Comparison of ENCODE assay signal across 16 cellular contexts in genomic region chr6:37490466-37491015, GRCh38. TPM values are rescaled to one million over a fixed set of nuclear protein-coding genes. Genes with fewer than 3 reads are reported as not detected.
DNase-seq lines count a peak whose midpoint lies in the region; ATAC-seq, FAIRE-seq and TF ChIP-seq lines count a peak whose summit lies in the region.
"Had no signal": no experiment of that assay in that cellular context is flagged by ENCODE, and none has a peak within 500 bp of the region (broad histone marks: within the 10 kb centered on the region; RNA-seq: fewer than 3 reads in every experiment).

No MANE protein-coding gene starts in this region.

- TF ChIP-seq CTCF in GM12878 (IDR thresholded peaks at IDR 0.05 in 2 of 3, conservative IDR thresholded peaks at IDR 0.05 in 1 of 3; ENCODE audit: control insufficient read depth in 2 of 3, extremely low read depth in 1 of 3, insufficient read depth in 1 of 3, low read depth in 3 of 3, low read length in 3 of 3) (no peak), OCI-LY7 (conservative IDR thresholded peaks at IDR 0.05; ENCODE audit: low read length) (no peak)

- H3K36me3 Mint-ChIP-seq in activated CD4-positive, alpha-beta T cell treated with anti-CD3 and anti-CD28 coated beads, Interleukin-2, amount 10 ng/mL, durations not matched to agents 24 days and 14 days (ENCODE audit: low read depth): peaks cover 18% of the 10 kb centered on the region

- no peak overlapping the region for H3K4ac ChIP-seq in neuronal stem cell (ENCODE audit: low read length)

- H3K4me2 ChIP-seq in GM12878 (ENCODE audit: control insufficient read depth, insufficient read depth) (peak overlapping the region; percentile 41), neuronal stem cell (ENCODE audit: insufficient read depth, low read length, poor library complexity, severe bottlenecking) (no peak overlapping the region), OCI-LY7 (ENCODE audit: low read length) (no peak overlapping the region)

- peaks cover 43% of the 10 kb centered on the region for H3K4me1 Mint-ChIP-seq in activated CD4-positive, alpha-beta T cell treated with anti-CD3 and anti-CD28 coated beads, Interleukin-2, amount 10 ng/mL, durations not matched to agents 24 days and 14 days

- peak overlapping the region; percentile 69 for H3K27ac ChIP-seq in GM12878 (ENCODE audit: control insufficient read depth, insufficient read depth)
- no peak overlapping the region for H3K27ac ChIP-seq in neuronal stem cell (replicated peaks; ENCODE audit: low read length)
- H3K27ac ChIP-seq in OCI-LY7 (ENCODE audit: low read depth, low read length, poor library complexity, severe bottlenecking): no peak overlapping the region
- H3K27ac ChIP-seq: breast epithelium, left lung, tibial nerve had no signal

- no peak overlapping the region for H3K23ac ChIP-seq in neuronal stem cell (ENCODE audit: low read depth, low read length, poor library complexity)

- no peaks in the 10 kb centered on the region for H3K9me2 ChIP-seq in OCI-LY7 (ENCODE audit: insufficient read depth, low read length)

- H3K27me3 ChIP-seq in GM12878 (replicated peaks in 1 of 2; ENCODE audit: control insufficient read depth in 2 of 2, insufficient read depth in 2 of 2, low read length in 1 of 2) (no peaks in the 10 kb centered on the region), neuronal stem cell (ENCODE audit: control insufficient read depth in 3 of 3, insufficient read depth in 3 of 3, low read depth in 1 of 3, low read length in 3 of 3) (no peaks in the 10 kb centered on the region)
- H3K27me3 ChIP-seq: breast epithelium, left lung, tibial nerve had no signal

- no peak overlapping the region for H3K4me3 Mint-ChIP-seq in activated CD4-positive, alpha-beta T cell treated with anti-CD3 and anti-CD28 coated beads, Interleukin-2, amount 10 ng/mL, durations not matched to agents 24 days and 14 days

- intact Hi-C loops in activated CD4-positive, alpha-beta T cell treated with anti-CD3 and anti-CD28 coated beads, Interleukin-2, amount 10 ng/mL, durations not matched to agents 24 days and 14 days (cut with micrococcal nuclease): no loop called here
- intact Hi-C loops in GM12878 (cut with micrococcal nuclease; ENCODE audit: unreplicated experiment) (no loop called here), OCI-LY7 (cut with micrococcal nuclease; ENCODE audit: unreplicated experiment) (no loop called here)

- H3K9ac ChIP-seq in GM12878 (ENCODE audit: control insufficient read depth, insufficient read depth, low read length) (peak overlapping the region; percentile 12), neuronal stem cell (ENCODE audit: low read depth, low read length, poor library complexity) (no peak overlapping the region)

- H2BK5ac ChIP-seq in neuronal stem cell (ENCODE audit: low read length): no peak overlapping the region

- ATAC-seq in GM12878 (peak; percentile 4), GM21367 (IDR thresholded peaks at IDR 0.05; ENCODE audit: unreplicated experiment) (no peak)
- ATAC-seq: left lung had no signal

- RAD21 ChIA-PET in GM12878 (lab: Charles Lee; ENCODE audit: unreplicated experiment): interaction anchor here (0.9 to 4.1 kb wide), 9 partner anchors 11 to 205 kb away, joined by 3 to 32 read pairs (median 6); no protein-coding TSS in a partner anchor

- 42% methylated on average over 6 of the region's 6 CpGs for WGBS in GM12878 (ENCODE audit: insufficient coverage, insufficient replicate concordance, low lambda C conversion rate, missing lambda C conversion rate)
- no CpG with 5 or more reads among the region's 6 CpGs for WGBS in neuronal stem cell (ENCODE audit: extremely low coverage in 2 of 2, insufficient read length in 2 of 2, insufficient replicate concordance in 1 of 2), 2 donors

- H2BK120ac ChIP-seq in neuronal stem cell (ENCODE audit: low read depth, low read length): no peak overlapping the region

- no peaks in the 10 kb centered on the region for H3K9me3 Mint-ChIP-seq in activated CD4-positive, alpha-beta T cell treated with anti-CD3 and anti-CD28 coated beads, Interleukin-2, amount 10 ng/mL, durations not matched to agents 24 days and 14 days

- H3K36me3 ChIP-seq in GM12878 (ENCODE audit: control insufficient read depth in 2 of 2, insufficient read depth in 2 of 2, low read length in 1 of 2): peaks cover 0 to 14% of the 10 kb centered on the region in 2 experiments
- peaks cover 0 to 3% of the 10 kb centered on the region in 2 donors for H3K36me3 ChIP-seq in neuronal stem cell (replicated peaks in 1 of 2; ENCODE audit: control insufficient read depth in 2 of 2, insufficient read depth in 2 of 2, low read length in 2 of 2)
- H3K36me3 ChIP-seq in OCI-LY7 (ENCODE audit: insufficient read depth, low read length): peaks cover 3% of the 10 kb centered on the region; the same call in 1 of the 2 replicates
- H3K36me3 ChIP-seq: breast epithelium, left lung had no signal

- H2AFZ ChIP-seq in GM12878 (ENCODE audit: control insufficient read depth, low read depth, low read length) (no peak overlapping the region), neuronal stem cell (ENCODE audit: low read length) (no peak overlapping the region), OCI-LY7 (ENCODE audit: low read length) (no peak overlapping the region)

- H3K79me1 ChIP-seq in neuronal stem cell (ENCODE audit: low read depth, low read length): peaks cover 4% of the 10 kb centered on the region

- CTCF ChIA-PET in GM12878 (lab: Yijun Ruan, JAX): interaction anchor here (0.6 to 7.8 kb wide), 10 partner anchors 27 to 216 kb away, joined by 3 to 97 read pairs (median 8); no protein-coding TSS in a partner anchor
- CTCF ChIA-PET in OCI-LY7 (lab: Charles Lee; ENCODE audit: unreplicated experiment): no interaction called here

- POLR2A ChIA-PET in GM12878 (lab: Charles Lee): interaction anchor here (1.6 to 6.3 kb wide), 6 partner anchors 10 to 74 kb away, joined by 5 to 53 read pairs (median 9); partner anchors contain the start of genes CCDC167 and CMTR1
- POLR2A ChIA-PET in OCI-LY7 (lab: Charles Lee): interaction anchor here (1.6 kb wide), 1 partner anchor 30 kb away, joined by 5 read pairs; no protein-coding TSS in a partner anchor

- SMC1A ChIA-PET in GM12878 (lab: Charles Lee; ENCODE audit: uncharacterized antibody, unreplicated experiment): interaction anchor here (1.0 to 7.0 kb wide), 11 partner anchors 12 to 202 kb away, joined by 3 to 92 read pairs (median 5); partner anchors contain the start of genes CCDC167 and CMTR1

- no peak for TF ChIP-seq EP300 in GM12878 (IDR thresholded peaks at IDR 0.05; ENCODE audit: borderline replicate concordance in 1 of 2, control insufficient read depth in 1 of 2, low read depth in 2 of 2, low read length in 2 of 2)

- no peak overlapping the region for H2BK12ac ChIP-seq in neuronal stem cell (ENCODE audit: low read length)

- H4K20me1 ChIP-seq in GM12878 (ENCODE audit: control insufficient read depth, insufficient read depth): no peaks in the 10 kb centered on the region
- no peaks in the 10 kb centered on the region; the same call in 1 of the 2 replicates for H4K20me1 ChIP-seq in OCI-LY7 (ENCODE audit: insufficient read depth, low read length)

- H2BK15ac ChIP-seq in neuronal stem cell (ENCODE audit: low read length): no peak overlapping the region

- BruUV-seq in GM12878 (replicated peaks; lab: Mats Ljungman, UMichigan) (no TSS peak), OCI-LY7 (replicated peaks; lab: Mats Ljungman, UMichigan) (no TSS peak)

- H3K18ac ChIP-seq in neuronal stem cell (ENCODE audit: low read length): peak overlapping the region; percentile 23

- TF ChIP-seq RAD21 in GM12878 (IDR thresholded peaks at IDR 0.05; ENCODE audit: insufficient read depth, low read depth, low read length): no peak

- peak overlapping the region; percentile 51 for H3K27ac Mint-ChIP-seq in activated CD4-positive, alpha-beta T cell treated with anti-CD3 and anti-CD28 coated beads, Interleukin-2, amount 10 ng/mL, durations not matched to agents 24 days and 14 days

- no peaks in the 10 kb centered on the region for H3K27me3 Mint-ChIP-seq in activated CD4-positive, alpha-beta T cell treated with anti-CD3 and anti-CD28 coated beads, Interleukin-2, amount 10 ng/mL, durations not matched to agents 24 days and 14 days

- H2AK5ac ChIP-seq in neuronal stem cell (ENCODE audit: low read depth, low read length): no peak overlapping the region

- H3K79me2 ChIP-seq in GM12878 (ENCODE audit: control insufficient read depth, insufficient read depth, low read length): peaks cover 37% of the 10 kb centered on the region
- H3K79me2 ChIP-seq in OCI-LY7 (ENCODE audit: insufficient read depth, low read depth, low read length): no peaks in the 10 kb centered on the region

- in situ Hi-C loops in GM12878 (cut with MboI): loop anchor here (10.0 kb wide), 1 partner anchor 64 kb away; no protein-coding TSS in a partner anchor

- H3K9me3 ChIP-seq in GM12878 (replicated peaks; ENCODE audit: control insufficient read depth, insufficient read depth, low read length) (no peaks in the 10 kb centered on the region; the same call in 2 of the 3 replicates), neuronal stem cell (replicated peaks in 1 of 2; ENCODE audit: control insufficient read depth in 2 of 2, insufficient read depth in 1 of 2, low read depth in 1 of 2, low read length in 2 of 2) (no peaks in the 10 kb centered on the region), OCI-LY7 (ENCODE audit: low read length) (no peaks in the 10 kb centered on the region)
- H3K9me3 ChIP-seq: breast epithelium, left lung, tibial nerve had no signal

- FAIRE-seq in GM12878 (lab: Jason Lieb, UNC): no peak
- FAIRE-seq: GM19239 had no signal

- DNase-seq in activated CD4-positive, alpha-beta T cell treated with anti-CD3 and anti-CD28 coated beads, Interleukin-2, amount 10 ng/mL, durations not matched to agents 24 days and 14 days: no peak
- DNase-seq in activated CD4-positive, alpha-beta T cell treated with anti-CD3 and anti-CD28 coated beads, Interleukin-2, amount 50 U/mL, for 1 hour: no peak
- peak; percentile 65 for DNase-seq in NCI-H69 (lab: John Stamatoyannopoulos, UW)
- no peak for DNase-seq in GM12878 (ENCODE audit: low read depth, low spot score)
- no peak for DNase-seq in neuronal stem cell (ENCODE audit: low spot score)
- DNase-seq in OCI-LY7 (ENCODE audit: low spot score): no peak
- no peak for DNase-seq in hypothalamus (lab: John Stamatoyannopoulos, UW)
- DNase-seq: Calu3, GDM1, NCI-H1930, NCI-H526 had no signal

- TF ChIP-seq POLR2A in GM12878 (IDR thresholded peaks at IDR 0.05; ENCODE audit: low read depth, low read length): 0 out of 2 replicates have a peak, but pooled peaks have one; percentile 13

- H3K4me3 ChIP-seq in GM12878 (no peak overlapping the region), neuronal stem cell (ENCODE audit: low read length in 2 of 2) (no peak overlapping the region), OCI-LY7 (ENCODE audit: low read depth, low read length, poor library complexity, severe bottlenecking) (no peak overlapping the region)
- H3K4me3 ChIP-seq: breast epithelium, left lung, tibial nerve had no signal

- H4K8ac ChIP-seq in neuronal stem cell (ENCODE audit: low read depth, low read length): no peak overlapping the region

- no peak overlapping the region for H3K14ac ChIP-seq in neuronal stem cell (ENCODE audit: low read length)

- no peak overlapping the region for H4K91ac ChIP-seq in neuronal stem cell (ENCODE audit: low read depth, low read length, poor library complexity)

- H3K4me1 ChIP-seq in GM12878 (ENCODE audit: control insufficient read depth, insufficient read depth, low read length) (peaks cover 60% of the 10 kb centered on the region), neuronal stem cell (ENCODE audit: control insufficient read depth in 2 of 2, insufficient read depth in 1 of 2, low read depth in 1 of 2, low read length in 2 of 2) (peaks cover 7 to 13% of the 10 kb centered on the region in 2 donors), OCI-LY7 (ENCODE audit: insufficient read depth, low read length, poor library complexity, severe bottlenecking) (no peaks in the 10 kb centered on the region)
- H3K4me1 ChIP-seq: breast epithelium had no signal

RNA-seq across cellular contexts. Expression of gene CCDC167, which starts 9.2 kb away (rescaled TPM):
- total RNA-seq in activated CD4-positive, alpha-beta T cell treated with anti-CD3 and anti-CD28 coated beads, Interleukin-2, amount 10 ng/mL, durations not matched to agents 24 days and 14 days: 59.1 and 62.4 TPM in 2 replicates
- 8.5 and 9.7 TPM in 2 replicates for total RNA-seq in GM12878 (2013; cell fraction: nucleolus; rRNA removed)
- total RNA-seq in GM12878 (2014; rRNA removed): 92.6 and 102 TPM in 2 replicates
- 103 and 110 TPM in 2 replicates for total RNA-seq in GM12878 (2014; rRNA removed; fragmentation: Illumina TruSeq; extraction: Trizol)
- total RNA-seq in GM12878 (2021): 70.8 and 74.9 TPM in 2 replicates
- polyA plus RNA-seq in GM12878 (2011; ENCODE audit: low read depth): 76.2 TPM
- 84.1 and 109 TPM in 2 replicates for polyA plus RNA-seq in GM12878 (2011; rRNA removed)
- 165 and 304 TPM in 2 replicates for polyA plus RNA-seq in GM12878 (2011; cell fraction: cytosol; rRNA removed)
- polyA plus RNA-seq in GM12878 (2011; cell fraction: nucleus; rRNA removed): 77.8 and 96.7 TPM in 2 replicates
- polyA plus RNA-seq in GM12878 (2012): 92.0 and 93.8 TPM in 2 replicates
- 133 and 200 TPM in 2 replicates for polyA plus RNA-seq in GM12878 (2014; fragmentation: Illumina TruSeq; extraction: Trizol)
- polyA plus RNA-seq in GM12878 (2014; fragmentation: Nextera tagmentation; extraction: Ambion mirVana): 100 to 1,000 TPM; 323 to 380 TPM
- polyA plus RNA-seq in GM12878 (2014; rRNA removed): 99.5 and 99.6 TPM in 2 replicates
- 100 to 1,000 TPM; 165 to 180 TPM for polyA plus RNA-seq in GM12878 (2016; fragmentation: Nextera tagmentation; extraction: Ambion mirVana)
- 31.0 and 53.2 TPM in 2 replicates for polyA minus RNA-seq in GM12878 (2011; rRNA and poly(A)+ RNA removed)
- 21.2 and 21.5 TPM in 2 replicates for polyA minus RNA-seq in GM12878 (2011; cell fraction: cytosol; rRNA and poly(A)+ RNA removed)
- 7.5 and 13.0 TPM in 2 replicates for polyA minus RNA-seq in GM12878 (2011; cell fraction: nucleus; rRNA and poly(A)+ RNA removed)
- 113 TPM for polyA plus RNA-seq in neuronal stem cell (2013, experiment 1 of 2)
- 106 TPM for polyA plus RNA-seq in neuronal stem cell (2013, experiment 2 of 2)
- 138 and 153 TPM in 2 replicates for total RNA-seq in OCI-LY7 (2014; rRNA removed; shearing (Covaris generic))
- total RNA-seq in OCI-LY7 (2022): 81.4 and 85.5 TPM in 2 replicates

RNA-seq across cellular contexts. Expression of gene CMTR1, which starts 57.5 kb away (rescaled TPM):
- total RNA-seq in activated CD4-positive, alpha-beta T cell treated with anti-CD3 and anti-CD28 coated beads, Interleukin-2, amount 10 ng/mL, durations not matched to agents 24 days and 14 days: 56.4 and 57.1 TPM in 2 replicates
- total RNA-seq in GM12878 (2013; cell fraction: nucleolus; rRNA removed): 109 and 111 TPM in 2 replicates
- total RNA-seq in GM12878 (2014; rRNA removed) (46.2 and 53.1 TPM in 2 replicates), GM12878 (2014; rRNA removed; fragmentation: Illumina TruSeq; extraction: Trizol) (46.2 and 51.7 TPM in 2 replicates), GM12878 (2021) (55.9 and 56.6 TPM in 2 replicates), OCI-LY7 (2022) (41.2 and 42.8 TPM in 2 replicates)
- polyA plus RNA-seq in GM12878 (2011; ENCODE audit: low read depth): 31.0 TPM
- polyA plus RNA-seq in GM12878 (2011; rRNA removed) (67.0 and 67.8 TPM in 2 replicates), GM12878 (2014; fragmentation: Illumina TruSeq; extraction: Trizol) (57.5 and 59.1 TPM in 2 replicates), GM12878 (2014; fragmentation: Nextera tagmentation; extraction: Ambion mirVana) (1 to 10 TPM; 2.7 to 3.5 TPM), GM12878 (2014; rRNA removed) (43.3 and 52.8 TPM in 2 replicates), GM12878 (2016; fragmentation: Nextera tagmentation; extraction: Ambion mirVana) (10 to 100 TPM; 31.9 to 34.2 TPM)
- polyA plus RNA-seq in GM12878 (2011; cell fraction: cytosol; rRNA removed): 57.0 and 58.5 TPM in 2 replicates
- polyA plus RNA-seq in GM12878 (2011; cell fraction: nucleus; rRNA removed): 116 and 125 TPM in 2 replicates
- polyA plus RNA-seq in GM12878 (2012): 44.7 and 48.1 TPM in 2 replicates
- polyA minus RNA-seq in GM12878 (2011; rRNA and poly(A)+ RNA removed): 55.4 and 70.0 TPM in 2 replicates
- polyA minus RNA-seq in GM12878 (2011; cell fraction: cytosol; rRNA and poly(A)+ RNA removed): 17.1 and 22.4 TPM in 2 replicates
- polyA minus RNA-seq in GM12878 (2011; cell fraction: nucleus; rRNA and poly(A)+ RNA removed): 26.4 and 35.6 TPM in 2 replicates
- polyA plus RNA-seq in neuronal stem cell (2013, experiment 1 of 2): 20.1 TPM
- polyA plus RNA-seq in neuronal stem cell (2013, experiment 2 of 2): 18.2 TPM
- 32.3 and 36.0 TPM in 2 replicates for total RNA-seq in OCI-LY7 (2014; rRNA removed; shearing (Covaris generic))
